In the genomic region with DNA sequence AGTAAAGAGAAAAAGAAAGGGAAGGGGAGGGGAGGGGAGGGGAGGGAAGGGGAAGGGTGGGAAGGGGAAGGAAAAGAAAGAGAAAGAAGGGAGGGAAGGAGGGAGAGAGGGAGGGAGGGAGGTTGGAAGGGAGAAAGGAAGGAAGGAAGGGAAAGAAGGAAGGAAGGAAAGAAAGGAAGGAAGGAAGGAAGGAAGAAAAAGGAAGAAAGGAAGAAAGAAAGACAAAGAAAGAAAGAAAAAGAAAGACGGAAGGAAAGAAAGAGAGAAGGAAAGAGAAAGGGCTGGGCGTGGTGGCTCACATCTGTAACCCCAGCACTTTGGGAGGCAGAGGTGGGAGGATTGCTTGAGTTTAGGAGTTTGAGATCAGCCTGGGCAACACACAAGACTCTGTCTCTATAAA, we compare ENCODE assay signal across 21 cellular contexts. TPM values are rescaled to one million over a fixed set of nuclear protein-coding genes. Genes with fewer than 3 reads are reported as not detected.
DNase-seq lines count a peak whose midpoint lies in the region; ATAC-seq and TF ChIP-seq lines count a peak whose summit lies in the region.
"Had no signal": no experiment of that assay in that cellular context is flagged by ENCODE, and none has a peak within 500 bp of the region (broad histone marks: within the 10 kb centered on the region; RNA-seq: fewer than 3 reads in every experiment).

No MANE protein-coding gene starts in this region.

- H3K79me2 ChIP-seq in GM23338 (replicated peaks; ENCODE audit: insufficient read depth) = no peaks in the 10 kb centered on the region

- 0 out of 2 replicates have a peak, but pooled peaks cover 4% of the 10 kb centered on the region for H3F3A ChIP-seq in GM23338 (replicated peaks; ENCODE audit: low read depth)

- H3K4me3 Mint-ChIP-seq in GM23338 = no peak overlapping the region
- H3K4me3 Mint-ChIP-seq in dendritic cell treated with granulocyte-macrophage colony-stimulating factor and Interleukin-4, amounts not matched to agents 40 ng/mL and 50 ng/mL, for 4 days = no peak overlapping the region
- H3K4me3 Mint-ChIP-seq: B cell; CD8-positive, alpha-beta T cell; HFFc6 had no signal

- H3K27ac Mint-ChIP-seq in GM23338 = no peak overlapping the region
- peak overlapping the region; percentile 33 for H3K27ac Mint-ChIP-seq in dendritic cell treated with granulocyte-macrophage colony-stimulating factor and Interleukin-4, amounts not matched to agents 40 ng/mL and 50 ng/mL, for 4 days
- H3K27ac Mint-ChIP-seq: B cell; CD8-positive, alpha-beta T cell; HFFc6 had no signal

- no peak overlapping the region for H3K4me2 ChIP-seq in GM23338
- H3K4me2 ChIP-seq: BLaER1 treated with 17β-estradiol and CSF1 and Interleukin-3, amounts not matched to agents 10 nM and 100 nM had no signal

- H3K36me3 Mint-ChIP-seq in GM23338 (ENCODE audit: low read depth) = no peaks in the 10 kb centered on the region
- no peaks in the 10 kb centered on the region for H3K36me3 Mint-ChIP-seq in dendritic cell treated with granulocyte-macrophage colony-stimulating factor and Interleukin-4, amounts not matched to agents 40 ng/mL and 50 ng/mL, for 4 days (ENCODE audit: low read depth)
- H3K36me3 Mint-ChIP-seq: CD8-positive, alpha-beta T cell had no signal

- no peak overlapping the region for H3K27ac ChIP-seq in GM23338 (ENCODE audit: low read depth)
- H3K27ac ChIP-seq in transverse colon = no peak overlapping the region
- H3K27ac ChIP-seq: 22Rv1; BLaER1 treated with 17β-estradiol and CSF1 and Interleukin-3, amounts not matched to agents 10 nM and 100 nM; HL-60 had no signal

- H3K27me3 Mint-ChIP-seq in GM23338 (ENCODE audit: insufficient read depth, low read depth, poor library complexity) = peaks cover 3% of the 10 kb centered on the region
- peaks cover 4% of the 10 kb centered on the region for H3K27me3 Mint-ChIP-seq in dendritic cell treated with granulocyte-macrophage colony-stimulating factor and Interleukin-4, amounts not matched to agents 40 ng/mL and 50 ng/mL, for 4 days
- H3K27me3 Mint-ChIP-seq: B cell had no signal

- H3K9me3 ChIP-seq in transverse colon = no peaks in the 10 kb centered on the region

- H4K20me1 ChIP-seq in GM23338 (replicated peaks; ENCODE audit: insufficient read depth) = no peaks in the 10 kb centered on the region
- H4K20me1 ChIP-seq: BLaER1 treated with 17β-estradiol and CSF1 and Interleukin-3, amounts not matched to agents 10 nM and 100 nM had no signal

- DNase-seq in activated CD8-positive, alpha-beta memory T cell treated with anti-CD3 and anti-CD28 coated beads, Interleukin-2, amount 50 U/mL, for 48 hours = peak; percentile 33
- no peak for DNase-seq in activated CD8-positive, alpha-beta memory T cell treated with anti-CD3 and anti-CD28 coated beads, Interleukin-2, amount 50 U/mL, for 4 hours
- no peak for DNase-seq in GM23338 (ENCODE audit: low spot score)
- no peak for DNase-seq in cortex of kidney (lab: John Stamatoyannopoulos, UW)
- DNase-seq in transverse colon = no peak
- DNase-seq: CD8-positive, alpha-beta T cell; DMS 273 treated with DMSO at 0.1 percent for 48 hours; DMS53; DND-41; EL; HCEC 1CT; HFFc6; IMR-90; KBM-7 had no signal

- 68 to 81% methylated on average over 2 of the region's 2 CpGs for WGBS in transverse colon (ENCODE audit: low coverage in 1 of 2), 2 donors

- H3K4me3 ChIP-seq in GM23338 (no peak overlapping the region), transverse colon (no peak overlapping the region)
- H3K4me3 ChIP-seq: BLaER1 treated with 17β-estradiol and CSF1 and Interleukin-3, amounts not matched to agents 10 nM and 100 nM; GM12878 had no signal

- H3K9me3 Mint-ChIP-seq in GM23338 = no peaks in the 10 kb centered on the region
- H3K9me3 Mint-ChIP-seq in dendritic cell treated with granulocyte-macrophage colony-stimulating factor and Interleukin-4, amounts not matched to agents 40 ng/mL and 50 ng/mL, for 4 days = no peaks in the 10 kb centered on the region
- H3K9me3 Mint-ChIP-seq: CD8-positive, alpha-beta T cell; HFFc6 had no signal

- intact Hi-C loops in dendritic cell treated with granulocyte-macrophage colony-stimulating factor and Interleukin-4, amounts not matched to agents 40 ng/mL and 50 ng/mL, for 4 days (cut with micrococcal nuclease) = no loop called here
- intact Hi-C loops in transverse colon (cut with DNase I; ENCODE audit: low total_unique reads) = no loop called here

- peak overlapping the region; percentile 88 for H2AFZ ChIP-seq in GM23338

- no peaks in the 10 kb centered on the region for H3K9me2 ChIP-seq in GM23338 (ENCODE audit: insufficient read depth)

- no peaks in the 10 kb centered on the region for H3K27me3 ChIP-seq in GM23338 (ENCODE audit: insufficient read depth)
- no peaks in the 10 kb centered on the region for H3K27me3 ChIP-seq in transverse colon
- H3K27me3 ChIP-seq: BLaER1 treated with 17β-estradiol and CSF1 and Interleukin-3, amounts not matched to agents 10 nM and 100 nM had no signal

- H3K36me3 ChIP-seq in GM23338 (ENCODE audit: insufficient read depth) (no peaks in the 10 kb centered on the region), transverse colon (no peaks in the 10 kb centered on the region)
- H3K36me3 ChIP-seq: BLaER1 treated with 17β-estradiol and CSF1 and Interleukin-3, amounts not matched to agents 10 nM and 100 nM had no signal

- no peak for ATAC-seq in GM23338
- ATAC-seq in GM19035 (IDR thresholded peaks at IDR 0.05; ENCODE audit: unreplicated experiment) = no peak
- ATAC-seq: CD8-positive, alpha-beta T cell; GM12878 had no signal

- no peak for TF ChIP-seq CTCF in GM23338 (conservative IDR thresholded peaks at IDR 0.05; ENCODE audit: low read depth in 2 of 2)
- no peak for TF ChIP-seq CTCF in transverse colon (IDR thresholded peaks at IDR 0.05)

- no peak for TF ChIP-seq EP300 in transverse colon (IDR thresholded peaks at IDR 0.05; ENCODE audit: low read depth)

- no peaks in the 10 kb centered on the region for H3K4me1 ChIP-seq in GM23338 (ENCODE audit: insufficient read depth)
- peaks cover 0 to 10% (median 6%) of the 10 kb centered on the region in 4 donors for H3K4me1 ChIP-seq in transverse colon

- no peaks in the 10 kb centered on the region for H3K4me1 Mint-ChIP-seq in GM23338
- H3K4me1 Mint-ChIP-seq in dendritic cell treated with granulocyte-macrophage colony-stimulating factor and Interleukin-4, amounts not matched to agents 40 ng/mL and 50 ng/mL, for 4 days (ENCODE audit: low read depth) = peaks cover 19% of the 10 kb centered on the region
- H3K4me1 Mint-ChIP-seq: B cell had no signal

- TF ChIP-seq POLR2A in transverse colon (IDR thresholded peaks at IDR 0.05) = no peak

- in situ Hi-C loops in transverse colon (cut with MboI; ENCODE audit: low pct_ligation_motif_present in 1 of 4, low pct_unique_long_range_greater_than_20kb in 1 of 4, low sequenced_read_pairs in 3 of 4) = no loop called here

TF ChIP-seq in GM23338, 12 proteins besides CTCF, POLR2A, EP300 and RAD21:
- TF ChIP-seq EZH2 (IDR thresholded peaks at IDR 0.05; ENCODE audit: low read depth, unreplicated experiment) (no peak), ZNF331 (CRISPR knock-in tag; IDR thresholded peaks at IDR 0.05; ENCODE audit: low read depth) (no peak), STAT1 (IDR thresholded peaks at IDR 0.05; ENCODE audit: unreplicated experiment) (no peak), ZNF114 (CRISPR knock-in tag; IDR thresholded peaks at IDR 0.05) (no peak)
TF ChIP-seq in GM23338: peak in this region for 0.

RNA-seq across cellular contexts. Expression of gene CCNYL1, which starts 24.6 kb away (rescaled TPM):
- 32.1 and 35.1 TPM in 2 replicates for total RNA-seq in GM23338 (2014; rRNA removed; shearing (Covaris generic))
- polyA plus RNA-seq in GM23338 (2016; fragmentation: Nextera tagmentation; extraction: Ambion mirVana) = 19.6 and 20.8 TPM in 2 replicates
- 10 to 100 TPM; 30.0 to 99.5 (median 31.7) TPM for total RNA-seq in transverse colon
